Comparison of ENCODE assay signal across 8 cellular contexts in the genomic region with DNA sequence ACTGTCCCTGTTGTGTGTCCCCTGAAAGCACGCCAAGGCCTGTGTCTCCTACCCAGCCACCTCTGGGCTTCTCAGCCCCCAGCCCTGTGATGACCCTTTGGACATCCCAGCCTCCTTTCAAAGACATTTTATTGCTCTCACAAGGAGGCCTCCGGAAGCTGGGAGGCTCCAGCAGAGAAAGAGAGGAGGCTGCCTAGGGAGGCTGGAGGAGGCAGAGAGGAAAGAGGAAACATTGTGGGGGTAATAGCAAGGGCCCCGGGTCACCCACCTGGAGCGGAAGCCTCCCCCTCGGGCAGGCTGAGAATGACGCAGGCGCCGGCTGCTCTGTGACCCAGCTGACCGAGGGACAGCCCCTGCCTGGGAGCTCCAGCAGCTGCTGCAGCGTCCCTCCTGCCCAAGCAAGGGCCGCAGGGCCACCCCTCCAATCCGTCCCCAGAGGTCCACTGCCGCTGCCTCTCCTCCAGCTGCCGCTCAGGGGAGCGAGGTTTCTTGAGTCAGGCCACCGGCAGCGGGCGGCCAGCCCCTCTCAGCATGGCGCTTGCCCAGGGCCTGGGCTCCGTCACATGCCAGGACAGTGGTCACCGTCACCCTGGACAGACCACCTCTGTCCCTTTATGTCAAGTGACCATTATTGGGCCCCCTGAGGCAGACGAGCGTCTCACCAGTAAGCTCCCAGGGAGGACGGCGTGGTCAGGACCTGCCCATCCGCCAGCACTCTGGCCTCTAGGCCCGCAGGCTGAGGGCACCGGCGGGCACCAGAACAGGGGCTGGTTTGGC. TPM values are rescaled to one million over a fixed set of nuclear protein-coding genes. Genes with fewer than 3 reads are reported as not detected.
DNase-seq lines count a peak whose midpoint lies in the region; ATAC-seq and TF ChIP-seq lines count a peak whose summit lies in the region.

No MANE protein-coding gene starts in this region.

- H3K9ac ChIP-seq in NT2/D1 (ENCODE audit: insufficient read length, low read depth) (peak overlapping the region; percentile 87), endodermal cell (ENCODE audit: extremely low read depth, low read length, poor library complexity, severe bottlenecking) (peak overlapping the region; percentile 57), rectal smooth muscle tissue (ENCODE audit: low read length) (no peak overlapping the region)

- H3K27me3 ChIP-seq in NT2/D1 (ENCODE audit: insufficient read depth, insufficient read length) (peaks cover 49% of the 10 kb centered on the region), endodermal cell (ENCODE audit: control insufficient read depth, insufficient read depth, low read length, poor library complexity, severe bottlenecking) (peaks cover 38% of the 10 kb centered on the region), rectal smooth muscle tissue (ENCODE audit: control insufficient read depth, insufficient read depth, low read length) (peaks cover 12% of the 10 kb centered on the region)

- peak overlapping the region; percentile 46 for H3K4me3 Mint-ChIP-seq in endodermal cell

- H3K36me3 Mint-ChIP-seq in endodermal cell (ENCODE audit: low read depth): no peaks in the 10 kb centered on the region

- POLR2A ChIA-PET in GM10248 (lab: Yijun Ruan, JAX): no interaction called here

- no peak for ATAC-seq in HG02642 (IDR thresholded peaks at IDR 0.05; ENCODE audit: poor library complexity, unreplicated experiment)

- peak overlapping the region; percentile 44 for H3K27ac ChIP-seq in endodermal cell (ENCODE audit: low read depth, low read length)
- no peak overlapping the region for H3K27ac ChIP-seq in rectal smooth muscle tissue (ENCODE audit: low read depth, low read length)

- H3K4me1 ChIP-seq in NT2/D1 (ENCODE audit: insufficient read depth, insufficient read length) (peaks cover 41% of the 10 kb centered on the region), endodermal cell (ENCODE audit: control insufficient read depth, insufficient read depth, low read length) (peaks cover 10% of the 10 kb centered on the region), rectal smooth muscle tissue (ENCODE audit: control insufficient read depth, insufficient read depth, low read length) (peaks cover 2% of the 10 kb centered on the region)

- CTCF ChIA-PET in GM10248 (lab: Yijun Ruan, JAX): interaction anchor here (0.8 to 5.0 kb wide), 15 partner anchors 9 to 340 kb away, joined by 3 to 41 read pairs (median 5); a partner anchor contains a TSS

- H3K4me3 ChIP-seq in NT2/D1 (ENCODE audit: insufficient read length, low read depth) (peak overlapping the region; percentile 57), endodermal cell (ENCODE audit: low read length) (peak overlapping the region; percentile 64), rectal smooth muscle tissue (ENCODE audit: low read length) (peak overlapping the region; percentile 38)

- H3K27me3 Mint-ChIP-seq in endodermal cell (ENCODE audit: insufficient read depth): peaks cover 52% of the 10 kb centered on the region

- H3K9me3 Mint-ChIP-seq in endodermal cell: peaks cover 3% of the 10 kb centered on the region

- 60 to 69% methylated on average over 8 to 29 of the region's 29 CpGs for WGBS in endodermal cell (ENCODE audit: insufficient coverage in 1 of 2, insufficient read length in 1 of 2), 2 experiments

- H3K4me1 Mint-ChIP-seq in endodermal cell: no peaks in the 10 kb centered on the region

- TF ChIP-seq CTCF in GM10248 (IDR thresholded peaks at IDR 0.05; ENCODE audit: control extremely low read depth, extremely low read depth, low read depth, missing control alignments) (no peak), endodermal cell (conservative IDR thresholded peaks at IDR 0.05) (no peak)

- H3K9me3 ChIP-seq in NT2/D1 (ENCODE audit: insufficient read depth, low read length): peaks cover 7% of the 10 kb centered on the region; the same call in 1 of the 2 replicates
- no peaks in the 10 kb centered on the region for H3K9me3 ChIP-seq in endodermal cell (ENCODE audit: control insufficient read depth, low read length)

- peak; percentile 80 for DNase-seq in GM10248 (ENCODE audit: extremely low spot score)
- no peak for DNase-seq in NT2/D1 (ENCODE audit: low read depth, low spot score)
- peak; percentile 80 for DNase-seq in endodermal cell
- no peak for DNase-seq in SKM-1 treated with dmso at 0.1 percent for 144 hours (lab: John Stamatoyannopoulos, UW; ENCODE audit: unreplicated experiment)
- DNase-seq in mesenteric fat pad (ENCODE audit: low spot score): no peak
- no peak for DNase-seq in NCI-H1105 (lab: John Stamatoyannopoulos, UW)

- H3K36me3 ChIP-seq in NT2/D1 (ENCODE audit: insufficient read depth, insufficient read length, low read length) (no peaks in the 10 kb centered on the region), endodermal cell (ENCODE audit: control insufficient read depth, insufficient read depth, low read length) (no peaks in the 10 kb centered on the region), rectal smooth muscle tissue (ENCODE audit: control insufficient read depth, insufficient read depth, low read length) (no peaks in the 10 kb centered on the region)

- H3K27ac Mint-ChIP-seq in endodermal cell: no peak overlapping the region

RNA-seq across cellular contexts. Expression of a gene that starts 29.3 kb away (rescaled TPM):
- total RNA-seq in endodermal cell (1,000 to 10,000 TPM; 4,461 to 5,616 TPM), mesenteric fat pad (1,641 TPM)
- polyA plus RNA-seq in endodermal cell (2013, experiment 1 of 2): 4,463 TPM
- polyA plus RNA-seq in endodermal cell (2013, experiment 2 of 2): 3,951 TPM

RNA-seq across cellular contexts. Expression of a gene that starts 44.9 kb away (rescaled TPM):
- total RNA-seq in endodermal cell (1 to 10 TPM; 1.0 to 1.8 TPM), mesenteric fat pad (0.39 TPM)
- polyA plus RNA-seq in endodermal cell (2013, experiment 1 of 2): 0.50 TPM
- polyA plus RNA-seq in endodermal cell (2013, experiment 2 of 2): 0.46 TPM

Comparison
In these comparisons a context has a peak if more than half of its experiments do, and no peak if none do; other contexts are left out.
1. DNase-seq: peak in GM10248 (single experiment) and endodermal cell (single experiment); none in NT2/D1 (single experiment), SKM-1 treated with dmso at 0.1 percent for 144 hours (single experiment), mesenteric fat pad (single experiment) and NCI-H1105 (single experiment).
2. Peak in every context shown above with its lines, with median percentiles within 50 percentile points of each other: H3K4me3 ChIP-seq.